26 cellular contexts compared by ENCODE assay signal in the genomic region with DNA sequence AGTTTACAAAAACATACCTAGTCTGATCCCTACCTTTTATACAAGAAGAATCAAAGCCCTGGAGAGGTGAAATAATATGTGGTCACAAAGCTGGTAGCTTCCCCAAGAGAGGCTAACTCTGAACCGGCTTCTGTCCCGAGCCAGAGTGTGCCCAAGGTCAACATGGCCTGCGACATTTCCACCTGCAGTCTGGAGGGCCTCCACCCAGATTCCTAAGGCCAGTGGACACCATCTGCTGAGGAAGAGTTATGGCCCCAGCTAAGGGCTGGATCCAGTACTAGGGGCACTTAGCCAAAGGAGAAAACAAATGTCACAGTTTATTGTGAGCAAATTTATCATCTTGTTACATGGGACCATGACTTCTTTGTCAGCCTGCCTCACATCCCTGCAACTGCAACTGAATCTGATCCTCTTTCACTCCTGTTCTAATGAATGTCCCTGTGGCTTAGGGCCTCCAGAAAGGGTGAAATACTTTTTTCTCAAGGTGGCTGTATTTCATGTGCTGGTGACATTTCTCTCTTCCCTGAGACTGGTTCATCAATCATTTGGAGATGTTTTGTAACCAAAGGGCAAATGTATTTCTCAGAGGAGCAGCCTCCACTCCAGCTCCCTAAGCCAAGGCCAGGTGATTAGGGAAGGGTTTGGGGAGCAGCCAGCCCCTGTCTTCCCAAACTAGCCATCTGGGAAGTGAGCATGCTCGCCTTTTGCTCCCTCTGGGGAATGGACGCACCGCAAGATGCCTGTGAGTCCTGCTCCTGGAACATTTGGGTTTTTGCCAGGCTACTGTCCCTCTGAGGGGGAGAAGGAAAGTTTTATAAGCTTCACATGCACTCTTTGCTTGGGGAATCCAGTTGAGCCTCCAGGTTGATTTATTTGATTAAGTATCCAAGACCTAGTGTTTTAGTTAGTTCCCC.
DNase-seq lines count a peak whose midpoint lies in the region; ATAC-seq and TF ChIP-seq lines count a peak whose summit lies in the region.
"Had no signal": no experiment of that assay in that cellular context is flagged by ENCODE, and none has a peak within 500 bp of the region (broad histone marks: within the 10 kb centered on the region; RNA-seq: fewer than 3 reads in every experiment).

No MANE protein-coding gene starts in this region.

- no peaks in the 10 kb centered on the region for H3K36me3 Mint-ChIP-seq in activated CD8-positive, alpha-beta T cell treated with anti-CD3 and anti-CD28 coated beads, Interleukin-2, amount 10 ng/mL, durations not matched to agents 7 days and 5 days (ENCODE audit: low read depth)
- no peaks in the 10 kb centered on the region for H3K36me3 Mint-ChIP-seq in activated CD8-positive, alpha-beta T cell treated with anti-CD3 and anti-CD28 coated beads for 36 hours (ENCODE audit: low read depth)
- H3K36me3 Mint-ChIP-seq in osteocyte (ENCODE audit: unreplicated experiment): no peaks in the 10 kb centered on the region
- H3K36me3 Mint-ChIP-seq: activated naive CD4-positive, alpha-beta T cell treated with anti-CD3 and anti-CD28 coated beads, Interleukin-2, amount 50 U/mL, for 24 hours; natural killer cell had no signal

- POLR2A ChIA-PET in activated CD8-positive, alpha-beta T cell treated with anti-CD3 and anti-CD28 coated beads, Interleukin-2, amount 10 ng/mL, durations not matched to agents 7 days and 5 days (lab: Charles Lee): no interaction called here
- POLR2A ChIA-PET in activated CD8-positive, alpha-beta T cell treated with anti-CD3 and anti-CD28 coated beads for 36 hours (lab: Charles Lee): no interaction called here

- CTCF ChIA-PET in activated CD8-positive, alpha-beta T cell treated with anti-CD3 and anti-CD28 coated beads, Interleukin-2, amount 10 ng/mL, durations not matched to agents 7 days and 5 days (lab: Charles Lee): interaction anchor here (1.4 kb wide), 1 partner anchor 135 kb away, joined by 3 read pairs; no protein-coding TSS in a partner anchor
- CTCF ChIA-PET in activated CD8-positive, alpha-beta T cell treated with anti-CD3 and anti-CD28 coated beads for 36 hours (lab: Charles Lee): no interaction called here

- peak overlapping the region; percentile 67 to 73 for H3K27ac ChIP-seq in uterus
- H3K27ac ChIP-seq: foreskin keratinocyte, HL-60, parathyroid adenoma had no signal

- no peaks in the 10 kb centered on the region for H3K4me1 Mint-ChIP-seq in activated CD8-positive, alpha-beta T cell treated with anti-CD3 and anti-CD28 coated beads, Interleukin-2, amount 10 ng/mL, durations not matched to agents 7 days and 5 days (ENCODE audit: low read depth)
- H3K4me1 Mint-ChIP-seq in activated CD8-positive, alpha-beta T cell treated with anti-CD3 and anti-CD28 coated beads for 36 hours (ENCODE audit: low read depth): no peaks in the 10 kb centered on the region
- no peaks in the 10 kb centered on the region for H3K4me1 Mint-ChIP-seq in osteocyte (ENCODE audit: unreplicated experiment)
- H3K4me1 Mint-ChIP-seq: activated naive CD4-positive, alpha-beta T cell treated with anti-CD3 and anti-CD28 coated beads, Interleukin-2, amount 50 U/mL, for 24 hours; natural killer cell had no signal

- H3K27me3 Mint-ChIP-seq in activated CD8-positive, alpha-beta T cell treated with anti-CD3 and anti-CD28 coated beads, Interleukin-2, amount 10 ng/mL, durations not matched to agents 7 days and 5 days (ENCODE audit: low read depth): peaks cover 11% of the 10 kb centered on the region
- peaks cover 7% of the 10 kb centered on the region for H3K27me3 Mint-ChIP-seq in activated CD8-positive, alpha-beta T cell treated with anti-CD3 and anti-CD28 coated beads for 36 hours
- peaks cover 14% of the 10 kb centered on the region for H3K27me3 Mint-ChIP-seq in osteocyte (ENCODE audit: unreplicated experiment)

- TF ChIP-seq CTCF in activated CD8-positive, alpha-beta T cell treated with anti-CD3 and anti-CD28 coated beads for 36 hours (IDR thresholded peaks at IDR 0.05): no peak
- TF ChIP-seq CTCF in fibroblast of mammary gland (conservative IDR thresholded peaks at IDR 0.05; ENCODE audit: control insufficient read depth, insufficient read depth, low read depth, low read length): no peak
- no peak for TF ChIP-seq CTCF in osteocyte (IDR thresholded peaks at IDR 0.05)
- TF ChIP-seq CTCF in uterus (IDR thresholded peaks at IDR 0.05): no peak

- no peak for ATAC-seq in activated CD8-positive, alpha-beta T cell treated with anti-CD3 and anti-CD28 coated beads, Interleukin-2, amount 10 ng/mL, durations not matched to agents 7 days and 5 days
- no peak for ATAC-seq in activated CD8-positive, alpha-beta T cell treated with anti-CD3 and anti-CD28 coated beads for 36 hours
- no peak for ATAC-seq in HG02623 (IDR thresholded peaks at IDR 0.05; ENCODE audit: unreplicated experiment)
- ATAC-seq: activated T-helper 17 cell treated with anti-CD3 and anti-CD28 coated beads, Interleukin-2, amount 50 U/mL, for 72 hours; foreskin keratinocyte; left cardiac atrium; natural killer cell; SK-N-SH treated with all-trans-retinoic acid at 6 μM for 48 hours had no signal

- no peak overlapping the region for H3K27ac Mint-ChIP-seq in activated CD8-positive, alpha-beta T cell treated with anti-CD3 and anti-CD28 coated beads, Interleukin-2, amount 10 ng/mL, durations not matched to agents 7 days and 5 days
- no peak overlapping the region for H3K27ac Mint-ChIP-seq in activated CD8-positive, alpha-beta T cell treated with anti-CD3 and anti-CD28 coated beads for 36 hours
- H3K27ac Mint-ChIP-seq in osteocyte (ENCODE audit: unreplicated experiment): no peak overlapping the region
- H3K27ac Mint-ChIP-seq: activated naive CD4-positive, alpha-beta T cell treated with anti-CD3 and anti-CD28 coated beads, Interleukin-2, amount 50 U/mL, for 24 hours; activated T-helper 17 cell treated with anti-CD3 and anti-CD28 coated beads, Interleukin-2, amount 50 U/mL, for 72 hours; natural killer cell had no signal

- DNase-seq in activated CD8-positive, alpha-beta T cell treated with anti-CD3 and anti-CD28 coated beads, Interleukin-2, amount 10 ng/mL, durations not matched to agents 7 days and 5 days: peak; percentile 10
- DNase-seq in activated CD8-positive, alpha-beta T cell treated with anti-CD3 and anti-CD28 coated beads for 36 hours: no peak
- DNase-seq in fibroblast of mammary gland (ENCODE audit: low read depth) (peak; percentile 63), osteocyte (ENCODE audit: extremely low spot score, unreplicated experiment) (peak; percentile 49), uterus (peak; percentile 88 to 89), superior temporal gyrus (ENCODE audit: extremely low spot score) (no peak), NCI-H146 (lab: John Stamatoyannopoulos, UW) (no peak)
- DNase-seq: activated CD4-positive, alpha-beta T cell treated with anti-CD3 and anti-CD28 coated beads, Interleukin-2, amount 50 U/mL, for 1 hour; activated CD8-positive, alpha-beta memory T cell treated with anti-CD3 and anti-CD28 coated beads, Interleukin-2, amount 50 U/mL, for 4 hours; anterior cingulate cortex; foreskin keratinocyte; H7; Kasumi-1; left cardiac atrium; natural killer cell; NCI-H1694 treated with DMSO at 0.1 percent for 48 hours; NCI-H226; OCI-M1; stimulated activated CD4-positive, alpha-beta T cell treated with anti-CD3 and anti-CD28 coated beads, Interleukin-2, amount 100 ng/mL, for 24 hours had no signal

- TF ChIP-seq POLR2A in uterus (IDR thresholded peaks at IDR 0.05): no peak

- H3K4me3 ChIP-seq in fibroblast of mammary gland (ENCODE audit: control insufficient read depth, low read depth, low read length) (no peak overlapping the region), uterus (no peak overlapping the region)
- H3K4me3 ChIP-seq: smooth muscle cell had no signal

- H3K4me3 Mint-ChIP-seq in activated CD8-positive, alpha-beta T cell treated with anti-CD3 and anti-CD28 coated beads, Interleukin-2, amount 10 ng/mL, durations not matched to agents 7 days and 5 days: no peak overlapping the region
- no peak overlapping the region for H3K4me3 Mint-ChIP-seq in activated CD8-positive, alpha-beta T cell treated with anti-CD3 and anti-CD28 coated beads for 36 hours
- H3K4me3 Mint-ChIP-seq in osteocyte (ENCODE audit: unreplicated experiment): no peak overlapping the region
- H3K4me3 Mint-ChIP-seq: activated naive CD4-positive, alpha-beta T cell treated with anti-CD3 and anti-CD28 coated beads, Interleukin-2, amount 50 U/mL, for 24 hours; activated T-helper 17 cell treated with anti-CD3 and anti-CD28 coated beads, Interleukin-2, amount 50 U/mL, for 72 hours; natural killer cell had no signal

- no peaks in the 10 kb centered on the region for H3K36me3 ChIP-seq in uterus

- intact Hi-C loops in activated CD8-positive, alpha-beta T cell treated with anti-CD3 and anti-CD28 coated beads for 36 hours (cut with micrococcal nuclease): no loop called here
- intact Hi-C loops in uterus (cut with DNase I; ENCODE audit: low total_unique reads): loop anchor here (10.0 kb wide), 1 partner anchor 143 kb away; no protein-coding TSS in a partner anchor

- peaks cover 0 to 6% of the 10 kb centered on the region in 2 donors for H3K4me1 ChIP-seq in uterus
- H3K4me1 ChIP-seq: foreskin keratinocyte, parathyroid adenoma had no signal

- no peaks in the 10 kb centered on the region for H3K27me3 ChIP-seq in uterus

- no peaks in the 10 kb centered on the region for H3K9me3 ChIP-seq in uterus

- H3K9me3 Mint-ChIP-seq in activated CD8-positive, alpha-beta T cell treated with anti-CD3 and anti-CD28 coated beads, Interleukin-2, amount 10 ng/mL, durations not matched to agents 7 days and 5 days (ENCODE audit: insufficient read depth): no peaks in the 10 kb centered on the region
- H3K9me3 Mint-ChIP-seq in activated CD8-positive, alpha-beta T cell treated with anti-CD3 and anti-CD28 coated beads for 36 hours: no peaks in the 10 kb centered on the region
- H3K9me3 Mint-ChIP-seq in osteocyte (ENCODE audit: unreplicated experiment): no peaks in the 10 kb centered on the region
- H3K9me3 Mint-ChIP-seq: activated naive CD4-positive, alpha-beta T cell treated with anti-CD3 and anti-CD28 coated beads, Interleukin-2, amount 50 U/mL, for 24 hours; activated T-helper 17 cell treated with anti-CD3 and anti-CD28 coated beads, Interleukin-2, amount 50 U/mL, for 72 hours; natural killer cell had no signal

Comparison
In these comparisons a context has a peak if more than half of its experiments do, and no peak if none do; other contexts are left out.
1. DNase-seq: peak in activated CD8-positive, alpha-beta T cell treated with anti-CD3 and anti-CD28 coated beads, Interleukin-2, amount 10 ng/mL, durations not matched to agents 7 days and 5 days (single experiment), fibroblast of mammary gland (single experiment), osteocyte (single experiment) and uterus (2 of 2); none in activated CD8-positive, alpha-beta T cell treated with anti-CD3 and anti-CD28 coated beads for 36 hours (single experiment), superior temporal gyrus (single experiment) and NCI-H146 (single experiment).